6 cellular contexts compared by ENCODE assay signal in genomic region chr16:383326-384020, GRCh38. TPM values are rescaled to one million over a fixed set of nuclear protein-coding genes. Genes with fewer than 3 reads are reported as not detected.
DNase-seq lines count a peak whose midpoint lies in the region; ATAC-seq and TF ChIP-seq lines count a peak whose summit lies in the region.

No MANE protein-coding gene starts in this region.

- no peak overlapping the region for H4K91ac ChIP-seq in mesenchymal stem cell (ENCODE audit: low read length)

- no peaks in the 10 kb centered on the region for H3K9me3 Mint-ChIP-seq in activated T-helper 2 cell treated with anti-CD3 and anti-CD28 coated beads, Interferon-gamma antibody, Interleukin-2, Interleukin-4, amounts not matched to agents 10 μg/mL and 5 μg/mL and 100 μg/mL, durations not matched to agents 14 hours and 24 hours and 36 hours

- peaks cover 9% of the 10 kb centered on the region for H3K4me1 Mint-ChIP-seq in activated T-helper 2 cell treated with anti-CD3 and anti-CD28 coated beads, Interferon-gamma antibody, Interleukin-2, Interleukin-4, amounts not matched to agents 10 μg/mL and 5 μg/mL and 100 μg/mL, durations not matched to agents 14 hours and 24 hours and 36 hours (ENCODE audit: low read depth)

- H4K8ac ChIP-seq in mesenchymal stem cell (ENCODE audit: low read length) = peak overlapping the region; percentile 43

- POLR2A ChIA-PET in A673 (lab: Charles Lee; ENCODE audit: low non-redundant PET) = no interaction called here

- H2BK5ac ChIP-seq in mesenchymal stem cell (ENCODE audit: low read depth, low read length, poor library complexity, severe bottlenecking) = no peak overlapping the region

- H3K4me3 ChIP-seq in mesenchymal stem cell (ENCODE audit: insufficient read depth in 1 of 2, low read depth in 1 of 2, low read length in 2 of 2) = peak overlapping the region in 1 of 2 experiments; percentile 90
- no peak overlapping the region for H3K4me3 ChIP-seq in A673 (ENCODE audit: low read depth, low read length, poor library complexity, severe bottlenecking)

- no peak for DNase-seq in activated T-helper 2 cell treated with anti-CD3 and anti-CD28 coated beads, Interferon-gamma antibody, Interleukin-2, Interleukin-4, amounts not matched to agents 10 μg/mL and 5 μg/mL and 100 μg/mL, durations not matched to agents 14 hours and 24 hours and 36 hours (ENCODE audit: low spot score)
- DNase-seq in mesenchymal stem cell (peak; percentile 48), NOMO-1 (lab: John Stamatoyannopoulos, UW; ENCODE audit: unreplicated experiment in 2 of 2) (no peak), A673 (ENCODE audit: low spot score) (no peak)

- no peaks in the 10 kb centered on the region for H3K36me3 Mint-ChIP-seq in activated T-helper 2 cell treated with anti-CD3 and anti-CD28 coated beads, Interferon-gamma antibody, Interleukin-2, Interleukin-4, amounts not matched to agents 10 μg/mL and 5 μg/mL and 100 μg/mL, durations not matched to agents 14 hours and 24 hours and 36 hours (ENCODE audit: low read depth)

- H3K9me3 ChIP-seq in mesenchymal stem cell (ENCODE audit: control insufficient read depth, low read length) = no peaks in the 10 kb centered on the region
- H3K9me3 ChIP-seq in A673 (ENCODE audit: low read depth, low read length, poor library complexity, severe bottlenecking) = no peaks in the 10 kb centered on the region

- H2BK15ac ChIP-seq in mesenchymal stem cell (ENCODE audit: low read depth, poor library complexity, severe bottlenecking) = peak overlapping the region; percentile 60

- no peak overlapping the region for H3K27ac Mint-ChIP-seq in activated T-helper 2 cell treated with anti-CD3 and anti-CD28 coated beads, Interferon-gamma antibody, Interleukin-2, Interleukin-4, amounts not matched to agents 10 μg/mL and 5 μg/mL and 100 μg/mL, durations not matched to agents 14 hours and 24 hours and 36 hours

- H3K23ac ChIP-seq in mesenchymal stem cell (ENCODE audit: low read length in 2 of 2) = peak overlapping the region in 1 of 2 experiments; percentile 83

- H2BK12ac ChIP-seq in mesenchymal stem cell (ENCODE audit: low read length in 2 of 2) = peak overlapping the region in 1 of 2 experiments; percentile 12

- H3K4me1 ChIP-seq in mesenchymal stem cell (ENCODE audit: control insufficient read depth, insufficient read depth, low read depth, low read length) (peaks cover 39% of the 10 kb centered on the region), A673 (ENCODE audit: insufficient read depth, low read length, poor library complexity, severe bottlenecking) (no peaks in the 10 kb centered on the region)

- no peaks in the 10 kb centered on the region for H3K27me3 Mint-ChIP-seq in activated T-helper 2 cell treated with anti-CD3 and anti-CD28 coated beads, Interferon-gamma antibody, Interleukin-2, Interleukin-4, amounts not matched to agents 10 μg/mL and 5 μg/mL and 100 μg/mL, durations not matched to agents 14 hours and 24 hours and 36 hours (ENCODE audit: low read depth)

- ATAC-seq in HG03097 (IDR thresholded peaks at IDR 0.05; ENCODE audit: low FRiP score, unreplicated experiment) = peak; percentile 37
- ATAC-seq in HG03432 (IDR thresholded peaks at IDR 0.05; ENCODE audit: unreplicated experiment) = no peak

- CTCF ChIA-PET in A673 (lab: Charles Lee) = interaction anchor here (0.9 kb wide), 1 partner anchor 8 kb away, joined by 5 read pairs; no protein-coding TSS in a partner anchor

- no peaks in the 10 kb centered on the region for H3K27me3 ChIP-seq in mesenchymal stem cell (ENCODE audit: control insufficient read depth in 1 of 2, insufficient read depth in 1 of 2, low read length in 2 of 2)
- H3K27me3 ChIP-seq in A673 (replicated peaks; ENCODE audit: insufficient read depth, low read depth, low read length, poor library complexity) = no peaks in the 10 kb centered on the region

- no peak overlapping the region for H3K4ac ChIP-seq in mesenchymal stem cell (ENCODE audit: low read depth in 1 of 2, low read length in 2 of 2)

- peak overlapping the region; percentile 64 for H2BK120ac ChIP-seq in mesenchymal stem cell (ENCODE audit: low read depth, low read length)

- H3K14ac ChIP-seq in mesenchymal stem cell (ENCODE audit: low read length in 2 of 2) = peak overlapping the region in 1 of 2 experiments; percentile 9

- H3K4me2 ChIP-seq in mesenchymal stem cell (ENCODE audit: low read length, poor library complexity, severe bottlenecking) = peak overlapping the region; percentile 57

- no peak overlapping the region for H2AK5ac ChIP-seq in mesenchymal stem cell (ENCODE audit: low read length, severe bottlenecking)

- no peak overlapping the region for H3K9ac ChIP-seq in mesenchymal stem cell (ENCODE audit: low read length)

- intact Hi-C loops in activated T-helper 2 cell treated with anti-CD3 and anti-CD28 coated beads, Interferon-gamma antibody, Interleukin-2, Interleukin-4, amounts not matched to agents 10 μg/mL and 5 μg/mL and 100 μg/mL, durations not matched to agents 14 hours and 24 hours and 36 hours (cut with micrococcal nuclease) = loop anchor here (5.0 kb wide), 1 partner anchor 44 kb away; the partner anchor contains the start of gene RAB11FIP3
- intact Hi-C loops in A673 (cut with micrococcal nuclease; ENCODE audit: unreplicated experiment) = no loop called here

- no peak overlapping the region for H2AFZ ChIP-seq in mesenchymal stem cell (ENCODE audit: low read depth, low read length)

- BruUV-seq in A673 (replicated peaks; lab: Mats Ljungman, UMichigan) = no TSS peak

- H3K27ac ChIP-seq in mesenchymal stem cell (ENCODE audit: low read length, poor library complexity, severe bottlenecking) (no peak overlapping the region), A673 (ENCODE audit: low read depth, low read length, poor library complexity, severe bottlenecking) (no peak overlapping the region)

- peaks cover 0 to 8% of the 10 kb centered on the region in 2 experiments for H3K36me3 ChIP-seq in mesenchymal stem cell (ENCODE audit: control insufficient read depth in 1 of 2, insufficient read depth in 2 of 2, low read depth in 1 of 2, low read length in 2 of 2)
- no peaks in the 10 kb centered on the region for H3K36me3 ChIP-seq in A673 (ENCODE audit: insufficient read depth, low read length, poor library complexity, severe bottlenecking)

- H3K4me3 Mint-ChIP-seq in activated T-helper 2 cell treated with anti-CD3 and anti-CD28 coated beads, Interferon-gamma antibody, Interleukin-2, Interleukin-4, amounts not matched to agents 10 μg/mL and 5 μg/mL and 100 μg/mL, durations not matched to agents 14 hours and 24 hours and 36 hours (ENCODE audit: low read depth) = peak overlapping the region; percentile 78

- 15% methylated on average over 32 of the region's 33 CpGs for WGBS in mesenchymal stem cell

- peaks cover 18% of the 10 kb centered on the region for H3K79me1 ChIP-seq in mesenchymal stem cell (replicated peaks; ENCODE audit: low read length, poor library complexity, severe bottlenecking)

- TF ChIP-seq CTCF in A673 (conservative IDR thresholded peaks at IDR 0.05; ENCODE audit: low read depth, low read length) = no peak

- H3K18ac ChIP-seq in mesenchymal stem cell (ENCODE audit: low read depth in 1 of 2, low read length in 2 of 2) = no peak overlapping the region

RNA-seq across cellular contexts. Expression of gene PGAP6, which starts 1.7 kb away (rescaled TPM):
- 34.3 and 36.7 TPM in 2 replicates for total RNA-seq in activated T-helper 2 cell treated with anti-CD3 and anti-CD28 coated beads, Interferon-gamma antibody, Interleukin-2, Interleukin-4, amounts not matched to agents 10 μg/mL and 5 μg/mL and 100 μg/mL, durations not matched to agents 14 hours and 24 hours and 36 hours
- polyA plus RNA-seq in mesenchymal stem cell (2013, experiment 1 of 2) = 84.3 TPM
- 88.5 TPM for polyA plus RNA-seq in mesenchymal stem cell (2013, experiment 2 of 2)
- total RNA-seq in A673 (2021) = 38.7 and 47.1 TPM in 2 replicates

RNA-seq across cellular contexts. Expression of gene MRPL28, which starts 13.1 kb away (rescaled TPM):
- total RNA-seq in activated T-helper 2 cell treated with anti-CD3 and anti-CD28 coated beads, Interferon-gamma antibody, Interleukin-2, Interleukin-4, amounts not matched to agents 10 μg/mL and 5 μg/mL and 100 μg/mL, durations not matched to agents 14 hours and 24 hours and 36 hours = 92.5 and 92.9 TPM in 2 replicates
- 82.6 TPM for polyA plus RNA-seq in mesenchymal stem cell (2013, experiment 1 of 2)
- polyA plus RNA-seq in mesenchymal stem cell (2013, experiment 2 of 2) = 81.5 TPM
- 150 and 157 TPM in 2 replicates for total RNA-seq in A673 (2021)

RNA-seq across cellular contexts. Expression of gene NME4, which starts 13.5 kb away (rescaled TPM):
- 78.4 and 84.2 TPM in 2 replicates for total RNA-seq in activated T-helper 2 cell treated with anti-CD3 and anti-CD28 coated beads, Interferon-gamma antibody, Interleukin-2, Interleukin-4, amounts not matched to agents 10 μg/mL and 5 μg/mL and 100 μg/mL, durations not matched to agents 14 hours and 24 hours and 36 hours
- polyA plus RNA-seq in mesenchymal stem cell (2013, experiment 1 of 2) = 411 TPM
- 395 TPM for polyA plus RNA-seq in mesenchymal stem cell (2013, experiment 2 of 2)
- 261 and 321 TPM in 2 replicates for total RNA-seq in A673 (2021)

RNA-seq across cellular contexts. Expression of gene DECR2, which starts 18.2 kb away (rescaled TPM):
- total RNA-seq in activated T-helper 2 cell treated with anti-CD3 and anti-CD28 coated beads, Interferon-gamma antibody, Interleukin-2, Interleukin-4, amounts not matched to agents 10 μg/mL and 5 μg/mL and 100 μg/mL, durations not matched to agents 14 hours and 24 hours and 36 hours = 18.9 and 20.9 TPM in 2 replicates
- 21.5 TPM for polyA plus RNA-seq in mesenchymal stem cell (2013, experiment 1 of 2)
- 21.2 TPM for polyA plus RNA-seq in mesenchymal stem cell (2013, experiment 2 of 2)
- total RNA-seq in A673 (2021) = 27.5 and 28.7 TPM in 2 replicates

RNA-seq across cellular contexts. Expression of gene AXIN1, which starts 30.9 kb away (rescaled TPM):
- total RNA-seq in activated T-helper 2 cell treated with anti-CD3 and anti-CD28 coated beads, Interferon-gamma antibody, Interleukin-2, Interleukin-4, amounts not matched to agents 10 μg/mL and 5 μg/mL and 100 μg/mL, durations not matched to agents 14 hours and 24 hours and 36 hours = 28.1 and 29.1 TPM in 2 replicates
- 8.3 TPM for polyA plus RNA-seq in mesenchymal stem cell (2013, experiment 1 of 2)
- 8.7 TPM for polyA plus RNA-seq in mesenchymal stem cell (2013, experiment 2 of 2)
- 32.7 and 38.2 TPM in 2 replicates for total RNA-seq in A673 (2021)
